12 cellular contexts compared by ENCODE assay signal in genomic region chr5:96931605-96932004, GRCh38. TPM values are rescaled to one million over a fixed set of nuclear protein-coding genes. Genes with fewer than 3 reads are reported as not detected.
DNase-seq lines count a peak whose midpoint lies in the region; ATAC-seq and TF ChIP-seq lines count a peak whose summit lies in the region.
"Had no signal": no experiment of that assay in that cellular context is flagged by ENCODE, and none has a peak within 500 bp of the region (broad histone marks: within the 10 kb centered on the region; RNA-seq: fewer than 3 reads in every experiment).

No MANE protein-coding gene starts in this region.

- intact Hi-C loops in activated B cell treated with CpG ODN at 0.5 μM for 24 hours (cut with micrococcal nuclease): loop anchor here (1.0 kb wide), 1 partner anchor 8 kb away; no protein-coding TSS in a partner anchor

- no peak overlapping the region for H3K27ac ChIP-seq in KMS-11

- H3K4me3 ChIP-seq in KMS-11 (IDR thresholded peaks at IDR 0.05; ENCODE audit: insufficient read depth, low read depth, low read length): no peak overlapping the region

- no peak for ATAC-seq in activated CD8-positive, alpha-beta memory T cell treated with anti-CD3 and anti-CD28 coated beads, Interleukin-2, amount 10 ng/mL, durations not matched to agents 7 days and 5 days
- ATAC-seq in activated B cell treated with CpG ODN at 0.5 μM for 24 hours (ENCODE audit: low read depth): no peak
- ATAC-seq in stimulated activated effector memory CD8-positive, alpha-beta T cell treated with anti-CD3 and anti-CD28 coated beads, Interleukin-12 subunit alpha, Interleukin-12 subunit beta, amount 100 ng/mL, for 72 hours: no peak
- ATAC-seq in HG03097 (IDR thresholded peaks at IDR 0.05; ENCODE audit: low FRiP score, unreplicated experiment): no peak
- ATAC-seq in HG03139 (IDR thresholded peaks at IDR 0.05; ENCODE audit: unreplicated experiment): no peak

- H3K4me2 ChIP-seq in KMS-11: peak overlapping the region; percentile 84; the same call in 1 of the 2 replicates

- peaks cover 28% of the 10 kb centered on the region for H3K4me1 Mint-ChIP-seq in activated CD8-positive, alpha-beta memory T cell treated with anti-CD3 and anti-CD28 coated beads, Interleukin-2, amount 10 ng/mL, durations not matched to agents 7 days and 5 days
- peaks cover 70% of the 10 kb centered on the region for H3K4me1 Mint-ChIP-seq in activated B cell treated with CpG ODN at 0.5 μM for 24 hours
- H3K4me1 Mint-ChIP-seq in stimulated activated effector memory CD8-positive, alpha-beta T cell treated with anti-CD3 and anti-CD28 coated beads, Interleukin-12 subunit alpha, Interleukin-12 subunit beta, amount 100 ng/mL, for 72 hours: peaks cover 50% of the 10 kb centered on the region

- CTCF ChIA-PET in activated CD8-positive, alpha-beta memory T cell treated with anti-CD3 and anti-CD28 coated beads, Interleukin-2, amount 10 ng/mL, durations not matched to agents 7 days and 5 days (lab: Charles Lee): interaction anchor here (0.6 to 1.7 kb wide), 3 partner anchors 43 to 130 kb away, joined by 3 to 4 read pairs (median 4); no protein-coding TSS in a partner anchor
- CTCF ChIA-PET in activated B cell treated with CpG ODN at 0.5 μM for 24 hours (lab: Charles Lee): interaction anchor here (1.2 to 2.7 kb wide), 2 partner anchors 62 to 66 kb away, joined by 3 to 15 read pairs; no protein-coding TSS in a partner anchor

- no peaks in the 10 kb centered on the region for H3K27me3 ChIP-seq in KMS-11 (ENCODE audit: insufficient read depth, low read depth)

- no peak for TF ChIP-seq CTCF in KMS-11 (conservative IDR thresholded peaks at IDR 0.05; ENCODE audit: low read depth, low read length)
- TF ChIP-seq CTCF in activated B cell treated with CpG ODN at 0.5 μM for 24 hours (IDR thresholded peaks at IDR 0.05): no peak

- H3K36me3 ChIP-seq in KMS-11 (ENCODE audit: insufficient read depth): no peaks in the 10 kb centered on the region

- no peak overlapping the region for H3K27ac Mint-ChIP-seq in activated CD8-positive, alpha-beta memory T cell treated with anti-CD3 and anti-CD28 coated beads, Interleukin-2, amount 10 ng/mL, durations not matched to agents 7 days and 5 days
- peak overlapping the region; percentile 84 for H3K27ac Mint-ChIP-seq in activated B cell treated with CpG ODN at 0.5 μM for 24 hours
- no peak overlapping the region for H3K27ac Mint-ChIP-seq in stimulated activated effector memory CD8-positive, alpha-beta T cell treated with anti-CD3 and anti-CD28 coated beads, Interleukin-12 subunit alpha, Interleukin-12 subunit beta, amount 100 ng/mL, for 72 hours

- H3K9ac ChIP-seq in KMS-11: no peak overlapping the region

- POLR2A ChIA-PET in activated B cell treated with CpG ODN at 0.5 μM for 24 hours (lab: Charles Lee): interaction anchor here (0.6 to 3.1 kb wide), 7 partner anchors 24 to 124 kb away, joined by 3 to 26 read pairs (median 4); partner anchors contain the start of gene ERAP1

- H3K9me3 Mint-ChIP-seq in activated CD8-positive, alpha-beta memory T cell treated with anti-CD3 and anti-CD28 coated beads, Interleukin-2, amount 10 ng/mL, durations not matched to agents 7 days and 5 days (ENCODE audit: low read depth): no peaks in the 10 kb centered on the region
- H3K9me3 Mint-ChIP-seq in activated B cell treated with CpG ODN at 0.5 μM for 24 hours: no peaks in the 10 kb centered on the region
- H3K9me3 Mint-ChIP-seq in stimulated activated effector memory CD8-positive, alpha-beta T cell treated with anti-CD3 and anti-CD28 coated beads, Interleukin-12 subunit alpha, Interleukin-12 subunit beta, amount 100 ng/mL, for 72 hours: no peaks in the 10 kb centered on the region

- H3K4me1 ChIP-seq in KMS-11 (ENCODE audit: low read depth, poor library complexity, severe bottlenecking): peaks cover 40% of the 10 kb centered on the region

- H2AFZ ChIP-seq in KMS-11 (ENCODE audit: low read depth): no peak overlapping the region

- H3K79me2 ChIP-seq in KMS-11 (ENCODE audit: insufficient read depth, low read depth): peaks cover under 1% of the 10 kb centered on the region; the same call in 1 of the 2 replicates

- no peak for DNase-seq in activated CD8-positive, alpha-beta memory T cell treated with anti-CD3 and anti-CD28 coated beads, Interleukin-2, amount 10 ng/mL, durations not matched to agents 7 days and 5 days
- DNase-seq in activated CD8-positive, alpha-beta memory T cell treated with anti-CD3 and anti-CD28 coated beads for 24 hours: no peak
- no peak for DNase-seq in activated B cell treated with CpG ODN at 0.5 μM for 24 hours
- no peak for DNase-seq in stimulated activated effector memory CD8-positive, alpha-beta T cell treated with anti-CD3 and anti-CD28 coated beads, Interleukin-12 subunit alpha, Interleukin-12 subunit beta, amount 100 ng/mL, for 72 hours (ENCODE audit: low spot score in 2 of 2)
- DNase-seq in putamen (ENCODE audit: low spot score): no peak
- DNase-seq: activated CD4-positive, CD25-positive, alpha-beta regulatory T cell; NCI-H1436 treated with DMSO at 0.1 percent for 48 hours; occipital lobe; stimulated activated CD4-positive, alpha-beta T cell treated with anti-CD3 and anti-CD28 coated beads, Interleukin-1b, Interleukin-23, amount 100 ng/mL, for 48 hours had no signal

- H3K4me3 Mint-ChIP-seq in activated CD8-positive, alpha-beta memory T cell treated with anti-CD3 and anti-CD28 coated beads, Interleukin-2, amount 10 ng/mL, durations not matched to agents 7 days and 5 days: peak overlapping the region; percentile 86
- peak overlapping the region; percentile 74 for H3K4me3 Mint-ChIP-seq in activated B cell treated with CpG ODN at 0.5 μM for 24 hours
- peak overlapping the region; percentile 76 for H3K4me3 Mint-ChIP-seq in stimulated activated effector memory CD8-positive, alpha-beta T cell treated with anti-CD3 and anti-CD28 coated beads, Interleukin-12 subunit alpha, Interleukin-12 subunit beta, amount 100 ng/mL, for 72 hours

- H3K27me3 Mint-ChIP-seq in activated CD8-positive, alpha-beta memory T cell treated with anti-CD3 and anti-CD28 coated beads, Interleukin-2, amount 10 ng/mL, durations not matched to agents 7 days and 5 days: no peaks in the 10 kb centered on the region
- H3K27me3 Mint-ChIP-seq in activated B cell treated with CpG ODN at 0.5 μM for 24 hours: no peaks in the 10 kb centered on the region

- H4K20me1 ChIP-seq in KMS-11 (ENCODE audit: insufficient read depth): no peaks in the 10 kb centered on the region

- peaks cover 18% of the 10 kb centered on the region for H3K36me3 Mint-ChIP-seq in activated CD8-positive, alpha-beta memory T cell treated with anti-CD3 and anti-CD28 coated beads, Interleukin-2, amount 10 ng/mL, durations not matched to agents 7 days and 5 days
- H3K36me3 Mint-ChIP-seq in activated B cell treated with CpG ODN at 0.5 μM for 24 hours (ENCODE audit: low read depth): peaks cover 18% of the 10 kb centered on the region
- peaks cover 24% of the 10 kb centered on the region for H3K36me3 Mint-ChIP-seq in stimulated activated effector memory CD8-positive, alpha-beta T cell treated with anti-CD3 and anti-CD28 coated beads, Interleukin-12 subunit alpha, Interleukin-12 subunit beta, amount 100 ng/mL, for 72 hours

RNA-seq across cellular contexts. Expression of gene LNPEP, which starts 4.3 kb away (rescaled TPM):
- 10 to 100 TPM; 67.4 to 80.4 TPM for total RNA-seq in activated CD8-positive, alpha-beta memory T cell treated with anti-CD3 and anti-CD28 coated beads, Interleukin-2, amount 10 ng/mL, durations not matched to agents 7 days and 5 days
- total RNA-seq in activated B cell treated with CpG ODN at 0.5 μM for 24 hours: 88.8 and 96.5 TPM in 2 replicates

RNA-seq across cellular contexts. Expression of gene ERAP2, which starts 55.3 kb away (rescaled TPM):
- total RNA-seq in activated CD8-positive, alpha-beta memory T cell treated with anti-CD3 and anti-CD28 coated beads, Interleukin-2, amount 10 ng/mL, durations not matched to agents 7 days and 5 days: 100 to 1,000 TPM in 1 of 2 experiments, 10 to 100 TPM in 1; 89.3 to 105 TPM
- 63.1 and 80.9 TPM in 2 replicates for total RNA-seq in activated B cell treated with CpG ODN at 0.5 μM for 24 hours
